In the genomic region with DNA sequence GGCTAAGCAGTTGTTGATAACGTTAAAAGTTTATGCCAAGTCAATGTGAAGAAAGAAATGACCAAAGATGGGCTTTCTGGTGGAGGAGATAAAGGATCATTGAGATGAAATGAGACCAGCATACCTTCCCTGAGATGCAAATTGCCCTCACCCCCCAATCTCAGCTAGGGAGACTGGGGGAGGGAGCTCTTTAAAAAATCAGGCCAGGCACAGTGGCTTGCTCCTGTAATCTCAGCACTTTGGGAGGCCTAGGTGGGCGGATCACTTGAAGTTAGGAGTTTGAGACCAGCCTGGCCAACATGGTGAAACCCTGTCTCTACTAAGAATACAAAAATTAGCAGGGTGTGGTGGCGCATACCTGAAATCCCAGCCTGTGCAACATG, we compare ENCODE assay signal across 9 cellular contexts. TPM values are rescaled to one million over a fixed set of nuclear protein-coding genes. Genes with fewer than 3 reads are reported as not detected.
DNase-seq lines count a peak whose midpoint lies in the region; ATAC-seq, FAIRE-seq and TF ChIP-seq lines count a peak whose summit lies in the region.
"Had no signal": no experiment of that assay in that cellular context is flagged by ENCODE, and none has a peak within 500 bp of the region (broad histone marks: within the 10 kb centered on the region; RNA-seq: fewer than 3 reads in every experiment).

No MANE protein-coding gene starts in this region.

- intact Hi-C loops in upper lobe of right lung (cut with DNase I) = no loop called here

- peak overlapping the region; percentile 62 for H3K4me3 Mint-ChIP-seq in activated naive CD4-positive, alpha-beta T cell treated with anti-CD3 and anti-CD28 coated beads, Interleukin-2, amount 10 ng/mL, durations not matched to agents 7 days and 5 days
- H3K4me3 Mint-ChIP-seq in activated naive CD8-positive, alpha-beta T cell treated with anti-CD3 and anti-CD28 coated beads, Interleukin-2, amount 50 U/mL, for 24 hours = peak overlapping the region; percentile 72

- DNase-seq in activated naive CD4-positive, alpha-beta T cell treated with anti-CD3 and anti-CD28 coated beads, Interleukin-2, amount 10 ng/mL, durations not matched to agents 7 days and 5 days = no peak
- DNase-seq in activated naive CD4-positive, alpha-beta T cell treated with anti-CD3 and anti-CD28 coated beads, Interleukin-2, amount 50 U/mL, for 16 hours = no peak
- no peak for DNase-seq in activated naive CD8-positive, alpha-beta T cell treated with anti-CD3 and anti-CD28 coated beads, Interleukin-2, amount 50 U/mL, for 24 hours
- no peak for DNase-seq in upper lobe of right lung
- no peak for DNase-seq in DMS53 (lab: John Stamatoyannopoulos, UW)
- no peak for DNase-seq in frontal cortex (ENCODE audit: low spot score in 2 of 2)
- DNase-seq in stimulated activated CD4-positive, alpha-beta T cell treated with anti-CD3 and anti-CD28 coated beads, Interleukin-1b, Interleukin-23, amount 100 ng/mL, for 48 hours = no peak
- DNase-seq: NCI-H1092 had no signal

- TF ChIP-seq CTCF in upper lobe of right lung (IDR thresholded peaks at IDR 0.05) = no peak

- no peaks in the 10 kb centered on the region for H3K4me1 ChIP-seq in upper lobe of right lung

- H3K9me3 ChIP-seq in upper lobe of right lung = no peaks in the 10 kb centered on the region

- peaks cover 75% of the 10 kb centered on the region for H3K4me1 Mint-ChIP-seq in activated naive CD4-positive, alpha-beta T cell treated with anti-CD3 and anti-CD28 coated beads, Interleukin-2, amount 10 ng/mL, durations not matched to agents 7 days and 5 days
- peaks cover 87% of the 10 kb centered on the region for H3K4me1 Mint-ChIP-seq in activated naive CD8-positive, alpha-beta T cell treated with anti-CD3 and anti-CD28 coated beads, Interleukin-2, amount 50 U/mL, for 24 hours

- ATAC-seq in HG03103 (IDR thresholded peaks at IDR 0.05; ENCODE audit: low read depth, unreplicated experiment) (peak; percentile 4), upper lobe of right lung (no peak)
- ATAC-seq in activated naive CD8-positive, alpha-beta T cell treated with anti-CD3 and anti-CD28 coated beads, Interleukin-2, amount 50 U/mL, for 24 hours = no peak

- H3K27me3 ChIP-seq in upper lobe of right lung = no peaks in the 10 kb centered on the region

- no peak overlapping the region for H3K4me3 ChIP-seq in upper lobe of right lung

- no peak for FAIRE-seq in frontal cortex (lab: Jason Lieb, UNC)

- CTCF ChIA-PET in activated naive CD4-positive, alpha-beta T cell treated with anti-CD3 and anti-CD28 coated beads, Interleukin-2, amount 10 ng/mL, durations not matched to agents 7 days and 5 days (lab: Charles Lee) = interaction anchor here (0.8 to 9.6 kb wide), 7 partner anchors 11 to 360 kb away, joined by 3 to 105 read pairs (median 3); no protein-coding TSS in a partner anchor

- peaks cover 3% of the 10 kb centered on the region for H3K9me3 Mint-ChIP-seq in activated naive CD4-positive, alpha-beta T cell treated with anti-CD3 and anti-CD28 coated beads, Interleukin-2, amount 10 ng/mL, durations not matched to agents 7 days and 5 days
- no peaks in the 10 kb centered on the region for H3K9me3 Mint-ChIP-seq in activated naive CD8-positive, alpha-beta T cell treated with anti-CD3 and anti-CD28 coated beads, Interleukin-2, amount 50 U/mL, for 24 hours

- no peaks in the 10 kb centered on the region for H3K36me3 ChIP-seq in upper lobe of right lung

- H3K27me3 Mint-ChIP-seq in activated naive CD4-positive, alpha-beta T cell treated with anti-CD3 and anti-CD28 coated beads, Interleukin-2, amount 10 ng/mL, durations not matched to agents 7 days and 5 days = no peaks in the 10 kb centered on the region
- no peaks in the 10 kb centered on the region for H3K27me3 Mint-ChIP-seq in activated naive CD8-positive, alpha-beta T cell treated with anti-CD3 and anti-CD28 coated beads, Interleukin-2, amount 50 U/mL, for 24 hours

- peak overlapping the region; percentile 98 for H3K27ac Mint-ChIP-seq in activated naive CD4-positive, alpha-beta T cell treated with anti-CD3 and anti-CD28 coated beads, Interleukin-2, amount 10 ng/mL, durations not matched to agents 7 days and 5 days
- H3K27ac Mint-ChIP-seq in activated naive CD8-positive, alpha-beta T cell treated with anti-CD3 and anti-CD28 coated beads, Interleukin-2, amount 50 U/mL, for 24 hours = peak overlapping the region; percentile 96

- H3K36me3 Mint-ChIP-seq in activated naive CD4-positive, alpha-beta T cell treated with anti-CD3 and anti-CD28 coated beads, Interleukin-2, amount 10 ng/mL, durations not matched to agents 7 days and 5 days = peaks cover 39% of the 10 kb centered on the region
- peaks cover 15% of the 10 kb centered on the region for H3K36me3 Mint-ChIP-seq in activated naive CD8-positive, alpha-beta T cell treated with anti-CD3 and anti-CD28 coated beads, Interleukin-2, amount 50 U/mL, for 24 hours (ENCODE audit: low read depth)

- peak overlapping the region; percentile 36 for H3K27ac ChIP-seq in upper lobe of right lung

RNA-seq across cellular contexts. Expression of a gene that starts 30.9 kb away (rescaled TPM):
- total RNA-seq in upper lobe of right lung (72.9 TPM), frontal cortex (46.9 TPM)

RNA-seq across cellular contexts. Expression of a gene that starts 34.6 kb away (rescaled TPM):
- total RNA-seq in upper lobe of right lung (1,558 TPM), frontal cortex (5,126 TPM)

RNA-seq across cellular contexts. Expression of a gene that starts 59.2 kb away (rescaled TPM):
- total RNA-seq in upper lobe of right lung (6.5 TPM), frontal cortex (0.41 TPM)
